Comparison of ENCODE assay signal across 22 cellular contexts in the genomic region with DNA sequence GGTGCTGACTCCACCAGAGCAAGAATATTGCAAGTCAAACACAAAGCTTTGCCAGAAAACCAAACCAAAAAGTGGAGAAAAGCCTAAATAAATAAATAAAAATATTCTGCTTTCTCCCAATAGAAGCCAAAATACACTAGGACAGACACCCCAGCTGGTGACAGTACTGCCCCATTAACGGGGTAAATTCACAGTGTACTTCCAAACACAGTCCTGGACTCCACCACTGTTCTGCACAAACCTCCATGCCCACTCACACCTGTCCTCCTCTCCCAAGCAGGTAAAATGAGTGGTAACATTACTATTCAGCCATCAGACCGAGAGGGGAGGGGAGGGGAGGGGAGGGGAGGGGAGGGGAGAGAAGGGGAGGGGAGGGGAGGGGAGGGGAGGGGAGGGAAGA.
A peak's percentile ranks its signal among the peaks of the same experiment; 100 is the strongest.
DNase-seq lines count a peak whose midpoint lies in the region; ATAC-seq, FAIRE-seq and TF ChIP-seq lines count a peak whose summit lies in the region.
"Had no signal": no experiment of that assay in that cellular context is flagged by ENCODE, and none has a peak within 500 bp of the region (broad histone marks: within the 10 kb centered on the region; RNA-seq: fewer than 3 reads in every experiment).

No MANE protein-coding gene starts in this region.

- POLR2A ChIA-PET in HepG2 (lab: Yijun Ruan, JAX) = no interaction called here

- no peak for FAIRE-seq in HepG2 (lab: Jason Lieb, UNC)
- FAIRE-seq: A204.1, D721Med, G401.6, GM19239 had no signal

- no peak overlapping the region for H3K9ac ChIP-seq in HepG2 (ENCODE audit: insufficient read depth, low read depth, low read length)
- H3K9ac ChIP-seq: BLaER1 had no signal

- no peak overlapping the region for H3K4me3 Mint-ChIP-seq in type B pancreatic cell
- H3K4me3 Mint-ChIP-seq: CD14-positive monocyte; CD4-positive, alpha-beta memory T cell; CD4-positive, CD25-positive, alpha-beta regulatory T cell had no signal

- H3K9me3 ChIP-seq in right lobe of liver = no peaks in the 10 kb centered on the region
- H3K9me3 ChIP-seq in HepG2 (ENCODE audit: low read length) = no peaks in the 10 kb centered on the region
- no peaks in the 10 kb centered on the region for H3K9me3 ChIP-seq in gastroesophageal sphincter
- H3K9me3 ChIP-seq: BE2C, BLaER1, Caco-2 had no signal

- H3K4me3 ChIP-seq in right lobe of liver = no peak overlapping the region
- H3K4me3 ChIP-seq in HepG2 (replicated peaks in 1 of 3; ENCODE audit: insufficient read depth in 1 of 3, low read depth in 2 of 3, low read length in 3 of 3) = no peak overlapping the region
- no peak overlapping the region for H3K4me3 ChIP-seq in gastroesophageal sphincter
- H3K4me3 ChIP-seq: BLaER1 had no signal

- H3K27me3 ChIP-seq in right lobe of liver (no peaks in the 10 kb centered on the region), HepG2 (ENCODE audit: control insufficient read depth in 1 of 2, insufficient read depth in 2 of 2, low read length in 2 of 2) (no peaks in the 10 kb centered on the region), gastroesophageal sphincter (no peaks in the 10 kb centered on the region)
- H3K27me3 ChIP-seq: BE2C, BLaER1 had no signal

- in situ Hi-C loops in HepG2 (cut with HindIII; ENCODE audit: extremely low pct_ligation_motif_present, low pct_unique_long_range_greater_than_20kb) = no loop called here

- H3K9me3 Mint-ChIP-seq in type B pancreatic cell = no peaks in the 10 kb centered on the region
- H3K9me3 Mint-ChIP-seq: CD14-positive monocyte; CD4-positive, alpha-beta memory T cell; CD4-positive, CD25-positive, alpha-beta regulatory T cell had no signal

- H3K27ac ChIP-seq in right lobe of liver = no peak overlapping the region
- no peak overlapping the region for H3K27ac ChIP-seq in HepG2 (ENCODE audit: extremely low read length, insufficient read depth, low read length)
- H3K27ac ChIP-seq in gastroesophageal sphincter = no peak overlapping the region
- H3K27ac ChIP-seq: BLaER1 had no signal

- no peak overlapping the region for H2AFZ ChIP-seq in HepG2 (ENCODE audit: low read length)

- no TSS peak for BruUV-seq in HepG2 (replicated peaks; lab: Mats Ljungman, UMichigan)

- peaks cover 12% of the 10 kb centered on the region for H3K36me3 Mint-ChIP-seq in type B pancreatic cell

- TF ChIP-seq CTCF in right lobe of liver (IDR thresholded peaks at IDR 0.05) = no peak
- TF ChIP-seq CTCF in HepG2 (CRISPR knock-in tag; IDR thresholded peaks at IDR 0.05) = no peak
- TF ChIP-seq CTCF in type B pancreatic cell (conservative IDR thresholded peaks at IDR 0.05) = no peak
- TF ChIP-seq CTCF in gastroesophageal sphincter (IDR thresholded peaks at IDR 0.05) = no peak

- no peak for DNase-seq in right lobe of liver
- DNase-seq in HepG2 (ENCODE audit: low spot score) = no peak
- peak; percentile 35 for DNase-seq in NCI-H446 treated with DMSO at 0.1 percent for 48 hours (lab: John Stamatoyannopoulos, UW)
- no peak for DNase-seq in left lobe of liver (ENCODE audit: low spot score)
- no peak for DNase-seq in type B pancreatic cell (ENCODE audit: extremely low spot score, unreplicated experiment)
- DNase-seq: 8988T; ACHN; BE2C; C1 segment of cervical spinal cord; Caco-2; Calu3; CD4-positive, alpha-beta memory T cell; CD4-positive, CD25-positive, alpha-beta regulatory T cell; DMS79 treated with DMSO at 0.1 percent for 48 hours; GF-D8 had no signal

- WGBS in right lobe of liver (ENCODE audit: insufficient coverage, low coverage, low lambda C conversion rate, missing lambda C conversion rate) = 56% methylated on average over 2 of the region's 2 CpGs
- 92% methylated on average over 2 of the region's 2 CpGs for whole genome bisulfite sequencing in HepG2 (ENCODE audit: low lambda C conversion rate)
- WGBS in gastroesophageal sphincter (ENCODE audit: low coverage in 1 of 2), 2 donors = 67% methylated on average over 1 of the region's 2 CpGs; no CpG with 5 or more reads in 1 of the 2 donors

- H3K27ac Mint-ChIP-seq in type B pancreatic cell = no peak overlapping the region
- H3K27ac Mint-ChIP-seq: CD4-positive, alpha-beta memory T cell; CD4-positive, CD25-positive, alpha-beta regulatory T cell had no signal

- ATAC-seq in right lobe of liver (peak in 3 of 4 donors; percentile 21 to 53 (median 33)), HepG2 (no peak), left lobe of liver (peak; percentile 67), gastroesophageal sphincter (no peak)

- intact Hi-C loops in right lobe of liver (cut with DNase I) = no loop called here
- intact Hi-C loops in HepG2 (cut with micrococcal nuclease; ENCODE audit: unreplicated experiment) = no loop called here

- TF ChIP-seq POLR2A in right lobe of liver (IDR thresholded peaks at IDR 0.05) (no peak), HepG2 (IDR thresholded peaks at IDR 0.05; ENCODE audit: insufficient read depth in 1 of 2, low read depth in 2 of 2, low read length in 2 of 2) (no peak), gastroesophageal sphincter (IDR thresholded peaks at IDR 0.05) (no peak)

- no peaks in the 10 kb centered on the region for H3K4me1 Mint-ChIP-seq in type B pancreatic cell (ENCODE audit: unreplicated experiment)

- TF ChIP-seq RAD21 in HepG2 (CRISPR knock-in tag; IDR thresholded peaks at IDR 0.05) = no peak

- TF ChIP-seq EP300 in HepG2 (IDR thresholded peaks at IDR 0.05; ENCODE audit: low read depth in 2 of 2, low read length in 2 of 2) (no peak), HepG2 (CRISPR knock-in tag; IDR thresholded peaks at IDR 0.05; ENCODE audit: borderline replicate concordance) (no peak), gastroesophageal sphincter (IDR thresholded peaks at IDR 0.05) (no peak)

- H3K36me3 ChIP-seq in right lobe of liver (peaks cover 0 to 29% (median 19%) of the 10 kb centered on the region in 4 donors), HepG2 (replicated peaks in 1 of 2; ENCODE audit: control insufficient read depth in 1 of 2, insufficient read depth in 2 of 2, low read length in 2 of 2) (peaks cover 19 to 28% of the 10 kb centered on the region in 2 experiments; a peak in 4 of 5 replicates), gastroesophageal sphincter (peaks cover 0 to 34% of the 10 kb centered on the region in 2 donors)
- H3K36me3 ChIP-seq: BE2C had no signal

- H3K4me1 ChIP-seq in right lobe of liver (no peaks in the 10 kb centered on the region), HepG2 (ENCODE audit: insufficient read depth, low read length) (no peaks in the 10 kb centered on the region), gastroesophageal sphincter (no peaks in the 10 kb centered on the region)
- H3K4me1 ChIP-seq: BLaER1, Caco-2 had no signal

- H3K27me3 Mint-ChIP-seq in type B pancreatic cell = no peaks in the 10 kb centered on the region
- H3K27me3 Mint-ChIP-seq: CD4-positive, alpha-beta memory T cell; CD4-positive, CD25-positive, alpha-beta regulatory T cell had no signal

- CTCF ChIA-PET in HepG2 (lab: Yijun Ruan, JAX; ENCODE audit: low intra/inter-chr PET ratio, low total read pairs) = no interaction called here

- H4K20me1 ChIP-seq in HepG2 (ENCODE audit: insufficient read depth, low read length) = no peaks in the 10 kb centered on the region
- H4K20me1 ChIP-seq: BLaER1 had no signal

- no peaks in the 10 kb centered on the region for H3K79me2 ChIP-seq in HepG2 (ENCODE audit: insufficient read depth, low read length)

- no peak overlapping the region for H3K4me2 ChIP-seq in HepG2 (ENCODE audit: low read depth, low read length)
- H3K4me2 ChIP-seq: BLaER1 had no signal

TF ChIP-seq in HepG2, 621 proteins besides CTCF, POLR2A, EP300 and RAD21 (continues in another document):
- TF ChIP-seq HINFP (CRISPR knock-in tag; IDR thresholded peaks at IDR 0.05; ENCODE audit: low read depth) (no peak), PHF5A (CRISPR knock-in tag; IDR thresholded peaks at IDR 0.05; ENCODE audit: low read depth, unreplicated experiment) (no peak), RBFOX2 (IDR thresholded peaks at IDR 0.05; ENCODE audit: low read depth, low read length) (no peak), ZNF563 (CRISPR knock-in tag; IDR thresholded peaks at IDR 0.05) (no peak), NFIC (IDR thresholded peaks at IDR 0.05; ENCODE audit: low read length) (no peak)
- TF ChIP-seq, protein P1, sequence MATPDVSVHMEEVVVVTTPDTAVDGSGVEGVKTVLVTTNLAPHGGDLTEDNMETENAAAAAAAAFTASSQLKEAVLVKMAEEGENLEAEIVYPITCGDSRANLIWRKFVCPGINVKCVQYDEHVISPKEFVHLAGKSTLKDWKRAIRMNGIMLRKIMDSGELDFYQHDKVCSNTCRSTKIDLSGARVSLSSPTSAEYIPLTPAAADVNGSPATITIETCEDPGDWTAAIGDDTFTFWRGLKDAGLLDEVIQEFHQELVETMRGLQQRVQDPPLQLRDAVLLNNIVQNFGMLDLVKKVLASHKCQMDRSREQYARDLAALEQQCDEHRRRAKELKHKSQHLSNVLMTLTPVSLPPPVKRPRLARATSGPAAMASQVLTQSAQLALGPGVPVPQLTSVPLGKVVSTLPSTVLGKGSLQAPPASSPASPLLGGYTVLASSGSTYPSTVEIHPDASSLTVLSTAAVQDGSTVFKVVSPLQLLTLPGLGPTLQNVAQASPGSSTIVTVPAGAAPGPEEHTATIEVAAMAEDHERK (CRISPR knock-in tag; IDR thresholded peaks at IDR 0.05; ENCODE audit: low read depth) = no peak
- TF ChIP-seq, protein P2, sequence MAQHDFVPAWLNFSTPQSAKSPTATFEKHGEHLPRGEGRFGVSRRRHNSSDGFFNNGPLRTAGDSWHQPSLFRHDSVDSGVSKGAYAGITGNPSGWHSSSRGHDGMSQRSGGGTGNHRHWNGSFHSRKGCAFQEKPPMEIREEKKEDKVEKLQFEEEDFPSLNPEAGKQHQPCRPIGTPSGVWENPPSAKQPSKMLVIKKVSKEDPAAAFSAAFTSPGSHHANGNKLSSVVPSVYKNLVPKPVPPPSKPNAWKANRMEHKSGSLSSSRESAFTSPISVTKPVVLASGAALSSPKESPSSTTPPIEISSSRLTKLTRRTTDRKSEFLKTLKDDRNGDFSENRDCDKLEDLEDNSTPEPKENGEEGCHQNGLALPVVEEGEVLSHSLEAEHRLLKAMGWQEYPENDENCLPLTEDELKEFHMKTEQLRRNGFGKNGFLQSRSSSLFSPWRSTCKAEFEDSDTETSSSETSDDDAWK (CRISPR knock-in tag; IDR thresholded peaks at IDR 0.05) = no peak

Comparison
In these comparisons a context has a peak if more than half of its experiments do, and no peak if none do; other contexts are left out.
1. ATAC-seq: peak in right lobe of liver (3 of 4) and left lobe of liver (single experiment); none in HepG2 (single experiment) and gastroesophageal sphincter (single experiment).